Comparison of ENCODE assay signal across 8 cellular contexts in genomic region chr2:27050281-27050995, GRCh38. TPM values are rescaled to one million over a fixed set of nuclear protein-coding genes. Genes with fewer than 3 reads are reported as not detected.
DNase-seq lines count a peak whose midpoint lies in the region; ATAC-seq and TF ChIP-seq lines count a peak whose summit lies in the region.

No MANE protein-coding gene starts in this region.

- H4K20me1 ChIP-seq in BLaER1 = no peaks in the 10 kb centered on the region

- peak overlapping the region; percentile 90 for H3K4me3 Mint-ChIP-seq in activated CD4-positive, alpha-beta T cell treated with anti-CD3 and anti-CD28 coated beads, Interleukin-2, amount 10 ng/mL, durations not matched to agents 24 days and 14 days

- H3K36me3 ChIP-seq in BLaER1 (peaks cover 29% of the 10 kb centered on the region), left lung (peaks cover 0 to 11% of the 10 kb centered on the region in 2 donors)

- DNase-seq in GM19240 (ENCODE audit: insufficient read length, low spot score) = peak; percentile 74
- DNase-seq in NCI-H524 treated with DMSO at 0.1 percent for 48 hours (lab: John Stamatoyannopoulos, UW) = peak; percentile 91
- peak; percentile 98 for DNase-seq in activated CD4-positive, alpha-beta T cell treated with anti-CD3 and anti-CD28 coated beads, Interleukin-2, amount 10 ng/mL, durations not matched to agents 24 days and 14 days
- peak; percentile 97 for DNase-seq in dedifferentiated amniotic fluid mesenchymal stem cell (ENCODE audit: extremely low spot score)
- DNase-seq in left lung = peak; percentile 89 to 92
- DNase-seq in stimulated activated CD4-positive, alpha-beta T cell treated with anti-CD3 and anti-CD28 coated beads, Interleukin-2, amount 100 ng/mL, for 48 hours = peak; percentile 93 to 94

- H3K9me3 ChIP-seq in BLaER1 (no peaks in the 10 kb centered on the region), left lung (no peaks in the 10 kb centered on the region)

- H3K9me3 Mint-ChIP-seq in activated CD4-positive, alpha-beta T cell treated with anti-CD3 and anti-CD28 coated beads, Interleukin-2, amount 10 ng/mL, durations not matched to agents 24 days and 14 days = peaks cover 3% of the 10 kb centered on the region

- peak overlapping the region; percentile 84 for H3K9ac ChIP-seq in BLaER1

- peaks cover 15% of the 10 kb centered on the region for H3K36me3 Mint-ChIP-seq in activated CD4-positive, alpha-beta T cell treated with anti-CD3 and anti-CD28 coated beads, Interleukin-2, amount 10 ng/mL, durations not matched to agents 24 days and 14 days (ENCODE audit: low read depth)

- peaks cover 5% of the 10 kb centered on the region for H3K27me3 Mint-ChIP-seq in activated CD4-positive, alpha-beta T cell treated with anti-CD3 and anti-CD28 coated beads, Interleukin-2, amount 10 ng/mL, durations not matched to agents 24 days and 14 days

- ATAC-seq in HG03457 (IDR thresholded peaks at IDR 0.05; ENCODE audit: unreplicated experiment) (peak; percentile 42), left lung (peak; percentile 79)

- H3K4me2 ChIP-seq in BLaER1 = peak overlapping the region; percentile 94

- TF ChIP-seq CTCF in left lung (IDR thresholded peaks at IDR 0.05) = peak in 1 of 2 donors; percentile 31

- intact Hi-C loops in activated CD4-positive, alpha-beta T cell treated with anti-CD3 and anti-CD28 coated beads, Interleukin-2, amount 10 ng/mL, durations not matched to agents 24 days and 14 days (cut with micrococcal nuclease) = loop anchor here (1.0 to 5.0 kb wide), 6 partner anchors 18 to 162 kb away; partner anchors contain the start of genes ABHD1, ATRAID, KHK and OST4
- intact Hi-C loops in left lung (cut with DNase I) = no loop called here

- H3K27me3 ChIP-seq in BLaER1 = no peaks in the 10 kb centered on the region
- no peaks in the 10 kb centered on the region for H3K27me3 ChIP-seq in left lung

- H3K4me1 Mint-ChIP-seq in activated CD4-positive, alpha-beta T cell treated with anti-CD3 and anti-CD28 coated beads, Interleukin-2, amount 10 ng/mL, durations not matched to agents 24 days and 14 days = peaks cover 22% of the 10 kb centered on the region

- H3K4me1 ChIP-seq in BLaER1 (peaks cover 28% of the 10 kb centered on the region), left lung (peaks cover 6 to 18% of the 10 kb centered on the region in 2 donors)

- peak overlapping the region; percentile 99 for H3K27ac Mint-ChIP-seq in activated CD4-positive, alpha-beta T cell treated with anti-CD3 and anti-CD28 coated beads, Interleukin-2, amount 10 ng/mL, durations not matched to agents 24 days and 14 days

- H3K27ac ChIP-seq in BLaER1 (peak overlapping the region; percentile 89), left lung (peak overlapping the region; percentile 83 to 92)

- H3K4me3 ChIP-seq in BLaER1 (peak overlapping the region; percentile 81), left lung (peak overlapping the region; percentile 77 to 91)

RNA-seq across cellular contexts. Expression of gene AGBL5, which starts 1.0 kb away (rescaled TPM):
- total RNA-seq in activated CD4-positive, alpha-beta T cell treated with anti-CD3 and anti-CD28 coated beads, Interleukin-2, amount 10 ng/mL, durations not matched to agents 24 days and 14 days = 13.9 and 14.1 TPM in 2 replicates
- 10 to 100 TPM; 12.0 to 20.6 TPM for total RNA-seq in left lung

RNA-seq across cellular contexts. Expression of gene TMEM214, which starts 17.7 kb away (rescaled TPM):
- total RNA-seq in activated CD4-positive, alpha-beta T cell treated with anti-CD3 and anti-CD28 coated beads, Interleukin-2, amount 10 ng/mL, durations not matched to agents 24 days and 14 days = 93.4 and 98.6 TPM in 2 replicates
- total RNA-seq in left lung = 100 to 1,000 TPM in 1 of 2 donors, 10 to 100 TPM in 1; 84.6 to 105 TPM

RNA-seq across cellular contexts. Expression of gene OST4, which starts 21.0 kb away (rescaled TPM):
- total RNA-seq in activated CD4-positive, alpha-beta T cell treated with anti-CD3 and anti-CD28 coated beads, Interleukin-2, amount 10 ng/mL, durations not matched to agents 24 days and 14 days = 314 and 326 TPM in 2 replicates
- 100 to 1,000 TPM; 294 to 407 TPM for total RNA-seq in left lung

RNA-seq across cellular contexts. Expression of gene EMILIN1, which starts 28.0 kb away (rescaled TPM):
- total RNA-seq in activated CD4-positive, alpha-beta T cell treated with anti-CD3 and anti-CD28 coated beads, Interleukin-2, amount 10 ng/mL, durations not matched to agents 24 days and 14 days = 1.1 and 1.4 TPM in 2 replicates
- total RNA-seq in left lung = 100 to 1,000 TPM; 151 to 161 TPM

RNA-seq across cellular contexts. Expression of gene KHK, which starts 36.1 kb away (rescaled TPM):
- 13.4 and 13.9 TPM in 2 replicates for total RNA-seq in activated CD4-positive, alpha-beta T cell treated with anti-CD3 and anti-CD28 coated beads, Interleukin-2, amount 10 ng/mL, durations not matched to agents 24 days and 14 days
- total RNA-seq in left lung = 10 to 100 TPM in 1 of 2 donors, 1 to 10 TPM in 1; 4.6 to 11.5 TPM

Comparison
In these comparisons a context has a peak if more than half of its experiments do, and no peak if none do; other contexts are left out.
1. Peak in every context shown above with its lines: DNase-seq, ATAC-seq, H3K4me3 ChIP-seq and H3K27ac ChIP-seq.